In the genomic region with DNA sequence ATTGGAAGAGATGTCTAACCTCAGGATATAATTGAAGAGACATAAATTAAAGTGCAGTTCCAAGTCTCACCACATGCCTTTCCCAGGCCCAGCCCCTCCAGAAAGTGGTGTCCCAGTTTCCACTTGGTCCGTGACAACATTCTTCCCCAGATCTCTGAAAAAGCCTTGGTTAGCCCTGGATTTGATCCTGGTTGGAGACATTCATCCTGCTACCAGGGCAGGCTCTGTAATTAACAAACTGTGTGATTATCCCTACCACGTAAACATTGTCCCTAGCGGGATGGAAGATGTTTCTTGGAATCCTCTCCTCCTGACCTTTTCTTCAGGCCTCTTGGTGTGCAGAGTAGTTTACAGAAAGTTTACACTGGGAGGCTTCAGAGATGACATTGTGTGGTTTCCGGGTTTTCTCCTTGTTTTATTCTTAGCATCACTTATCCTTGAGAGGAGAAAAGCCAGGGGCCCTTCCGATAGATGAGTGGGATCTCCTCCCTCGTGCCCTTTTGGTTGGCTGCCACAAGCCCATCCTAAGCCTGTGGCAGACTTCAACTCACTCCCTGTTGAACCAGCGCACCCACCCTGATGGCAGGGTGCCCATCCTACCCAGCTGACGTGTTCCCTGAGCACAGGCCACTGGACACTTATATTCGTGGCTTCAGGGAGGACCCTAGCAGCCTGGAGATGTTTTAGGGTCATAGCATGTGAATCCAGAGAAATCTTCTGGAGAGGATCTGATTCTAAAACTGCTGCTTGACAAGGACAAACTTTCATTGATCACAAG, we compare ENCODE assay signal across 11 cellular contexts.
DNase-seq lines count a peak whose midpoint lies in the region; ATAC-seq and TF ChIP-seq lines count a peak whose summit lies in the region.
"Had no signal": no experiment of that assay in that cellular context is flagged by ENCODE, and none has a peak within 500 bp of the region (broad histone marks: within the 10 kb centered on the region; RNA-seq: fewer than 3 reads in every experiment).

No MANE protein-coding gene starts in this region.

- H3K27ac Mint-ChIP-seq in T-helper 17 cell: no peak overlapping the region
- H3K27ac Mint-ChIP-seq: activated CD4-positive, alpha-beta T cell treated with anti-CD3 and anti-CD28 coated beads, Interleukin-2, amount 10 ng/mL, durations not matched to agents 24 days and 14 days; brain had no signal

- no peaks in the 10 kb centered on the region for H3K9me3 ChIP-seq in PC-3 (ENCODE audit: low read length)
- no peaks in the 10 kb centered on the region for H3K9me3 ChIP-seq in esophagus squamous epithelium
- H3K9me3 ChIP-seq in smooth muscle cell (replicated peaks; ENCODE audit: low read depth): no peaks in the 10 kb centered on the region
- no peaks in the 10 kb centered on the region for H3K9me3 ChIP-seq in T-helper 17 cell (ENCODE audit: control insufficient read depth, low read length, poor library complexity, severe bottlenecking)
- H3K9me3 ChIP-seq: tibial nerve had no signal

- H3F3A ChIP-seq in PC-3 (ENCODE audit: low read length, unreplicated experiment) (no peaks in the 10 kb centered on the region), smooth muscle cell (ENCODE audit: low read depth) (no peaks in the 10 kb centered on the region)

- H3K79me2 ChIP-seq in PC-3 (ENCODE audit: low read length): no peaks in the 10 kb centered on the region
- H3K79me2 ChIP-seq in smooth muscle cell (ENCODE audit: low read depth): no peaks in the 10 kb centered on the region

- ATAC-seq in PC-3: peak; percentile 48; the same call in 1 of the 2 replicates
- ATAC-seq in T-helper 17 cell: no peak

- BruUV-seq in PC-3 (replicated peaks; lab: Mats Ljungman, UMichigan): no TSS peak

- peaks cover 12% of the 10 kb centered on the region for H3K36me3 Mint-ChIP-seq in T-helper 17 cell (ENCODE audit: low read depth)
- H3K36me3 Mint-ChIP-seq: brain had no signal

- intact Hi-C loops in PC-3 (cut with micrococcal nuclease) (no loop called here), esophagus squamous epithelium (cut with DNase I) (no loop called here)

- no peak overlapping the region for H3K4me3 Mint-ChIP-seq in T-helper 17 cell
- H3K4me3 Mint-ChIP-seq: activated CD4-positive, alpha-beta T cell treated with anti-CD3 and anti-CD28 coated beads, Interleukin-2, amount 10 ng/mL, durations not matched to agents 24 days and 14 days; brain had no signal

- H3K4me1 Mint-ChIP-seq in T-helper 17 cell: peaks cover 4% of the 10 kb centered on the region
- H3K4me1 Mint-ChIP-seq: activated CD4-positive, alpha-beta T cell treated with anti-CD3 and anti-CD28 coated beads, Interleukin-2, amount 10 ng/mL, durations not matched to agents 24 days and 14 days had no signal

- POLR2A ChIA-PET in PC-3 (lab: Charles Lee; ENCODE audit: unreplicated experiment): no interaction called here
- POLR2A ChIA-PET in GM10248 (lab: Yijun Ruan, JAX): no interaction called here

- H3K9ac ChIP-seq in PC-3 (ENCODE audit: low read length) (no peak overlapping the region), smooth muscle cell (ENCODE audit: low read depth) (no peak overlapping the region)

- H3K4me1 ChIP-seq in PC-3 (ENCODE audit: insufficient read depth, low read length) (no peaks in the 10 kb centered on the region), esophagus squamous epithelium (peaks cover 0 to 26% (median 0%) of the 10 kb centered on the region in 3 donors), smooth muscle cell (ENCODE audit: low read depth) (peaks cover 5% of the 10 kb centered on the region)
- H3K4me1 ChIP-seq: tibial nerve had no signal

- WGBS in esophagus squamous epithelium, 2 donors: 58 to 74% methylated on average over 8 to 9 of the region's 9 CpGs
- WGBS in smooth muscle cell (ENCODE audit: low lambda C conversion rate): 43% methylated on average over 9 of the region's 9 CpGs

- CTCF ChIA-PET in PC-3 (lab: Charles Lee): no interaction called here
- CTCF ChIA-PET in GM10248 (lab: Yijun Ruan, JAX): no interaction called here

- H3K27me3 ChIP-seq in PC-3 (ENCODE audit: low read length) (no peaks in the 10 kb centered on the region), esophagus squamous epithelium (peaks cover 0 to 9% (median 0%) of the 10 kb centered on the region in 4 donors), smooth muscle cell (ENCODE audit: low read depth) (no peaks in the 10 kb centered on the region)

- H3K36me3 ChIP-seq in PC-3 (ENCODE audit: low read depth, low read length) (peaks cover 31% of the 10 kb centered on the region), esophagus squamous epithelium (no peaks in the 10 kb centered on the region), smooth muscle cell (ENCODE audit: low read depth) (no peaks in the 10 kb centered on the region)
- H3K36me3 ChIP-seq: tibial nerve had no signal

- H3K4me2 ChIP-seq in PC-3 (ENCODE audit: low read length): no peak overlapping the region
- H3K4me2 ChIP-seq in smooth muscle cell: no peak overlapping the region

- H4K20me1 ChIP-seq in PC-3 (ENCODE audit: low read length) (no peaks in the 10 kb centered on the region), smooth muscle cell (ENCODE audit: low read depth) (no peaks in the 10 kb centered on the region)

- peaks cover 31% of the 10 kb centered on the region for H3K27me3 Mint-ChIP-seq in T-helper 17 cell

- no peaks in the 10 kb centered on the region for H3K9me2 ChIP-seq in PC-3 (replicated peaks; ENCODE audit: low read length)

- peak; percentile 52 for DNase-seq in GM03348 (ENCODE audit: low spot score)
- peak; percentile 48 for DNase-seq in PC-3
- DNase-seq in esophagus squamous epithelium (lab: John Stamatoyannopoulos, UW): no peak
- no peak for DNase-seq in smooth muscle cell (lab: John Stamatoyannopoulos, UW; ENCODE audit: unreplicated experiment)
- no peak for DNase-seq in T-helper 17 cell
- DNase-seq in D341Med (ENCODE audit: low spot score): no peak
- no peak for DNase-seq in GM10248 (ENCODE audit: extremely low spot score)
- DNase-seq: activated CD4-positive, alpha-beta T cell treated with anti-CD3 and anti-CD28 coated beads, Interleukin-2, amount 10 ng/mL, durations not matched to agents 24 days and 14 days; NCI-H774 had no signal

- TF ChIP-seq POLR2A in esophagus squamous epithelium (IDR thresholded peaks at IDR 0.05): no peak

- H3K27ac ChIP-seq in PC-3 (ENCODE audit: low read length) (no peak overlapping the region), esophagus squamous epithelium (peak overlapping the region in 3 of 4 donors; percentile 5 to 64 (median 51)), smooth muscle cell (ENCODE audit: low read depth) (no peak overlapping the region)
- H3K27ac ChIP-seq: tibial nerve had no signal

- H3K4me3 ChIP-seq in PC-3 (ENCODE audit: low read length): no peak overlapping the region
- H3K4me3 ChIP-seq in esophagus squamous epithelium: no peak overlapping the region
- no peak overlapping the region for H3K4me3 ChIP-seq in smooth muscle cell
- H3K4me3 ChIP-seq: tibial nerve had no signal

- TF ChIP-seq CTCF in PC-3 (conservative IDR thresholded peaks at IDR 0.05; ENCODE audit: low read depth, low read length): peak; percentile 64
- TF ChIP-seq CTCF in esophagus squamous epithelium (IDR thresholded peaks at IDR 0.05): peak in 4 of 6 experiments; percentile 28 to 49 (median 44)
- TF ChIP-seq CTCF in smooth muscle cell (IDR thresholded peaks at IDR 0.05; ENCODE audit: borderline replicate concordance, insufficient read depth, poor library complexity, severe bottlenecking): peak; percentile 45
- no peak for TF ChIP-seq CTCF in GM10248 (IDR thresholded peaks at IDR 0.05; ENCODE audit: control extremely low read depth, extremely low read depth, low read depth, missing control alignments)

- H2AFZ ChIP-seq in PC-3 (ENCODE audit: low read length): no peak overlapping the region
- H2AFZ ChIP-seq in smooth muscle cell (ENCODE audit: low read depth): no peak overlapping the region

Comparison
In these comparisons a context has a peak if more than half of its experiments do, and no peak if none do; other contexts are left out.
1. DNase-seq: peak in GM03348 (single experiment) and PC-3 (single experiment); none in esophagus squamous epithelium (single experiment), smooth muscle cell (single experiment), T-helper 17 cell (0 of 3), D341Med (single experiment) and GM10248 (single experiment).
2. H3K27ac ChIP-seq: peak in esophagus squamous epithelium (3 of 4); none in PC-3 (single experiment) and smooth muscle cell (single experiment).